In genomic region chr1:179930867-179931266, GRCh38 we compare ENCODE assay signal across 26 cellular contexts. TPM values are rescaled to one million over a fixed set of nuclear protein-coding genes. Genes with fewer than 3 reads are reported as not detected.
DNase-seq lines count a peak whose midpoint lies in the region; ATAC-seq, FAIRE-seq and TF ChIP-seq lines count a peak whose summit lies in the region.
"Had no signal": no experiment of that assay in that cellular context is flagged by ENCODE, and none has a peak within 500 bp of the region (broad histone marks: within the 10 kb centered on the region; RNA-seq: fewer than 3 reads in every experiment).

No MANE protein-coding gene starts in this region.

- CTCF ChIA-PET in A549 (lab: Yijun Ruan, JAX), result no interaction called here

- H3K27me3 ChIP-seq in astrocyte (ENCODE audit: insufficient read depth, low read length) (peaks cover 2% of the 10 kb centered on the region), Karpas-422 (ENCODE audit: low read length) (no peaks in the 10 kb centered on the region)
- H3K27me3 ChIP-seq: right atrium auricular region, transverse colon had no signal

- H3K27me3 Mint-ChIP-seq in astrocyte (ENCODE audit: low read depth, unreplicated experiment), result no peaks in the 10 kb centered on the region

- H4K20me1 ChIP-seq in astrocyte (ENCODE audit: insufficient read depth, low read length) (no peaks in the 10 kb centered on the region), Karpas-422 (ENCODE audit: insufficient read depth, low read depth, low read length) (no peaks in the 10 kb centered on the region)

- H3K79me2 ChIP-seq in astrocyte (ENCODE audit: insufficient read depth, low read length), result no peaks in the 10 kb centered on the region
- no peaks in the 10 kb centered on the region for H3K79me2 ChIP-seq in Karpas-422 (ENCODE audit: low read length)
- H3K79me2 ChIP-seq: parathyroid adenoma had no signal

- H3K27ac Mint-ChIP-seq in astrocyte (ENCODE audit: unreplicated experiment), result no peak overlapping the region
- H3K27ac Mint-ChIP-seq: activated naive CD8-positive, alpha-beta T cell treated with anti-CD3 and anti-CD28 coated beads, Interleukin-2, amount 10 ng/mL, durations not matched to agents 7 days and 5 days; H9 had no signal

- no peak for TF ChIP-seq EP300 in A549 (IDR thresholded peaks at IDR 0.05)

- no peak overlapping the region for H3K9ac ChIP-seq in astrocyte (ENCODE audit: low read length)
- H3K9ac ChIP-seq in Karpas-422 (ENCODE audit: low read length), result no peak overlapping the region
- H3K9ac ChIP-seq: parathyroid adenoma had no signal

- H3K4me2 ChIP-seq in A549, result no peak overlapping the region
- no peak overlapping the region for H3K4me2 ChIP-seq in astrocyte (ENCODE audit: low read length)
- H3K4me2 ChIP-seq in Karpas-422 (ENCODE audit: low read depth, low read length, poor library complexity, severe bottlenecking), result no peak overlapping the region

- no peaks in the 10 kb centered on the region for H3K9me3 ChIP-seq in A549
- H3K9me3 ChIP-seq in astrocyte (ENCODE audit: insufficient read depth, low read depth, low read length), result no peaks in the 10 kb centered on the region
- no peaks in the 10 kb centered on the region for H3K9me3 ChIP-seq in Karpas-422 (ENCODE audit: low read length)
- H3K9me3 ChIP-seq: right atrium auricular region, transverse colon had no signal

- H3K4me1 ChIP-seq in A549, result peaks cover 5% of the 10 kb centered on the region; the same call in 1 of the 3 replicates
- peaks cover 6% of the 10 kb centered on the region for H3K4me1 ChIP-seq in astrocyte (ENCODE audit: insufficient read depth, low read length)
- peaks cover 3% of the 10 kb centered on the region; the same call in 1 of the 2 replicates for H3K4me1 ChIP-seq in Karpas-422 (ENCODE audit: low read length)
- H3K4me1 ChIP-seq: parathyroid adenoma, right atrium auricular region had no signal

- no peak for FAIRE-seq in A549 (lab: Jason Lieb, UNC)
- FAIRE-seq in astrocyte (lab: Jason Lieb, UNC), result no peak

- H2AFZ ChIP-seq in astrocyte (ENCODE audit: low read depth, low read length), result no peak overlapping the region
- H2AFZ ChIP-seq in Karpas-422 (ENCODE audit: low read length), result no peak overlapping the region
- H2AFZ ChIP-seq: parathyroid adenoma had no signal

- H3K36me3 ChIP-seq in astrocyte (ENCODE audit: insufficient read depth, low read length), result no peaks in the 10 kb centered on the region
- no peaks in the 10 kb centered on the region for H3K36me3 ChIP-seq in Karpas-422 (ENCODE audit: insufficient read depth, low read length)
- H3K36me3 ChIP-seq: right atrium auricular region, transverse colon had no signal

- H3K36me3 Mint-ChIP-seq in astrocyte (ENCODE audit: low read depth, unreplicated experiment), result no peaks in the 10 kb centered on the region
- H3K36me3 Mint-ChIP-seq: activated naive CD8-positive, alpha-beta T cell treated with anti-CD3 and anti-CD28 coated beads, Interleukin-2, amount 10 ng/mL, durations not matched to agents 7 days and 5 days had no signal

- TF ChIP-seq RAD21 in A549 (conservative IDR thresholded peaks at IDR 0.05 in 1 of 2, IDR thresholded peaks at IDR 0.05 in 1 of 2), result no peak

- H3K9me3 Mint-ChIP-seq in astrocyte (ENCODE audit: unreplicated experiment), result no peaks in the 10 kb centered on the region
- H3K9me3 Mint-ChIP-seq: activated naive CD8-positive, alpha-beta T cell treated with anti-CD3 and anti-CD28 coated beads, Interleukin-2, amount 10 ng/mL, durations not matched to agents 7 days and 5 days; H9; neural crest cell had no signal

- TF ChIP-seq POLR2A in A549 (IDR thresholded peaks at IDR 0.05; ENCODE audit: low read length), result no peak

- H3K4me3 Mint-ChIP-seq in astrocyte (ENCODE audit: unreplicated experiment), result no peak overlapping the region
- H3K4me3 Mint-ChIP-seq: activated naive CD8-positive, alpha-beta T cell treated with anti-CD3 and anti-CD28 coated beads, Interleukin-2, amount 10 ng/mL, durations not matched to agents 7 days and 5 days; H9; neural crest cell had no signal

- H3K4me1 Mint-ChIP-seq in astrocyte (ENCODE audit: low read depth, unreplicated experiment), result peaks cover 5% of the 10 kb centered on the region
- H3K4me1 Mint-ChIP-seq: activated naive CD8-positive, alpha-beta T cell treated with anti-CD3 and anti-CD28 coated beads, Interleukin-2, amount 10 ng/mL, durations not matched to agents 7 days and 5 days; H9; neural crest cell had no signal

- 86% methylated on average over 3 of the region's 3 CpGs for WGBS in A549 (ENCODE audit: missing lambda C conversion rate)

- TF ChIP-seq CTCF in A549 (IDR thresholded peaks at IDR 0.05) (no peak), astrocyte (IDR thresholded peaks at IDR 0.05; ENCODE audit: insufficient read depth, low read depth, low read length) (no peak)

- no peak overlapping the region for H3K4me3 ChIP-seq in A549
- H3K4me3 ChIP-seq in astrocyte (ENCODE audit: insufficient read depth, low read depth, low read length), result no peak overlapping the region
- H3K4me3 ChIP-seq in Karpas-422 (ENCODE audit: low read length), result no peak overlapping the region
- H3K4me3 ChIP-seq: dorsolateral prefrontal cortex, lung, right atrium auricular region, transverse colon had no signal

- POLR2A ChIA-PET in A549 (lab: Yijun Ruan, JAX), result interaction anchor here (1.1 kb wide), 1 partner anchor 48 kb away, joined by 4 read pairs; the partner anchor contains the start of gene TOR1AIP1

- ATAC-seq in A549, result peak in 1 of 2 experiments; percentile 48; a peak in 3 of 6 replicates
- no peak for ATAC-seq in HG02938 (IDR thresholded peaks at IDR 0.05; ENCODE audit: unreplicated experiment)
- no peak for ATAC-seq in GM19351 (IDR thresholded peaks at IDR 0.05; ENCODE audit: unreplicated experiment)
- no peak for ATAC-seq in GM18520 (IDR thresholded peaks at IDR 0.05; ENCODE audit: unreplicated experiment)

- H3K9me2 ChIP-seq in Karpas-422 (replicated peaks; ENCODE audit: insufficient read depth, low read length), result no peaks in the 10 kb centered on the region

- DNase-seq in A549 (ENCODE audit: low read depth in 1 of 2, low spot score in 1 of 2) (peak; percentile 1 to 18), HuH-7 (ENCODE audit: low spot score) (peak; percentile 11), astrocyte (ENCODE audit: low read depth) (peak; percentile 15), kidney tubule cell (ENCODE audit: low spot score) (peak; percentile 9), Karpas-422 (no peak)
- DNase-seq: activated effector memory CD4-positive, alpha-beta T cell treated with anti-CD3 and anti-CD28 coated beads, Interleukin-2, amount 50 U/mL, for 16 hours; activated naive CD8-positive, alpha-beta T cell treated with anti-CD3 and anti-CD28 coated beads, Interleukin-2, amount 10 ng/mL, durations not matched to agents 7 days and 5 days; activated T-cell treated with anti-CD3 and anti-CD28 coated beads for 4 hours; dorsolateral prefrontal cortex; GDM1; H9; kidney glomerular epithelial cell; NCI-H1048; NCI-H1694 treated with DMSO at 0.1 percent for 48 hours; NCI-H2171 treated with DMSO at 0.1 percent for 48 hours; NCI-H69; stimulated activated CD4-positive, alpha-beta T cell treated with anti-CD3 and anti-CD28 coated beads, Interleukin-2, amount 100 ng/mL, for 24 hours; T-helper 2 cell; transverse colon had no signal

- H3K27ac ChIP-seq in A549, result no peak overlapping the region
- no peak overlapping the region for H3K27ac ChIP-seq in astrocyte (ENCODE audit: low read depth, low read length)
- no peak overlapping the region for H3K27ac ChIP-seq in Karpas-422 (ENCODE audit: low read length)
- H3K27ac ChIP-seq: dorsolateral prefrontal cortex, parathyroid adenoma, right atrium auricular region, transverse colon had no signal

TF ChIP-seq in A549, 52 proteins besides CTCF, POLR2A, EP300 and RAD21:
- TF ChIP-seq, protein P1, sequence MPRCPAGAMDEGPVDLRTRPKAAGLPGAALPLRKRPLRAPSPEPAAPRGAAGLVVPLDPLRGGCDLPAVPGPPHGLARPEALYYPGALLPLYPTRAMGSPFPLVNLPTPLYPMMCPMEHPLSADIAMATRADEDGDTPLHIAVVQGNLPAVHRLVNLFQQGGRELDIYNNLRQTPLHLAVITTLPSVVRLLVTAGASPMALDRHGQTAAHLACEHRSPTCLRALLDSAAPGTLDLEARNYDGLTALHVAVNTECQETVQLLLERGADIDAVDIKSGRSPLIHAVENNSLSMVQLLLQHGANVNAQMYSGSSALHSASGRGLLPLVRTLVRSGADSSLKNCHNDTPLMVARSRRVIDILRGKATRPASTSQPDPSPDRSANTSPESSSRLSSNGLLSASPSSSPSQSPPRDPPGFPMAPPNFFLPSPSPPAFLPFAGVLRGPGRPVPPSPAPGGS (IDR thresholded peaks at IDR 0.05), result no peak
- TF ChIP-seq GATA3 (IDR thresholded peaks at IDR 0.05; ENCODE audit: borderline replicate concordance), result peak; percentile 66; the same call in 1 of the 2 replicates

RNA-seq across cellular contexts. Expression of gene CEP350, which starts 23.7 kb away (rescaled TPM):
- polyA plus RNA-seq in A549 (2011; rRNA removed) (21.4 and 22.6 TPM in 2 replicates), A549 (2017; fragmentation: RNase III; extraction: RNeasy Plus Mini Kit Qiagen cat#74134 plus additional on column Dnase treatment) (6.4 to 8.1 TPM (median 6.4 TPM) in 3 replicates)
- polyA plus RNA-seq in A549 (2012; cell fraction: cytosol; rRNA removed), result 2.6 and 2.8 TPM in 2 replicates
- 3.6 and 5.6 TPM in 2 replicates for polyA plus RNA-seq in A549 (2012; cell fraction: nucleus; rRNA removed)
- polyA minus RNA-seq in A549 (2011; rRNA and poly(A)+ RNA removed), result 35.6 and 40.7 TPM in 2 replicates
- 28.8 and 29.2 TPM in 2 replicates for total RNA-seq in astrocyte
- 72.3 and 117 TPM in 2 replicates for total RNA-seq in Karpas-422 (2014; rRNA removed; shearing (Covaris generic); ENCODE audit: low replicate concordance)

RNA-seq across cellular contexts. Expression of gene TOR1AIP1, which starts 48.8 kb away (rescaled TPM):
- polyA plus RNA-seq in A549 (2011; rRNA removed) (38.4 and 44.4 TPM in 2 replicates), A549 (2017; fragmentation: RNase III; extraction: RNeasy Plus Mini Kit Qiagen cat#74134 plus additional on column Dnase treatment) (29.0 to 31.3 TPM (median 31.1 TPM) in 3 replicates)
- 11.0 and 11.5 TPM in 2 replicates for polyA plus RNA-seq in A549 (2012; cell fraction: cytosol; rRNA removed)
- 5.5 and 6.7 TPM in 2 replicates for polyA plus RNA-seq in A549 (2012; cell fraction: nucleus; rRNA removed)
- polyA minus RNA-seq in A549 (2011; rRNA and poly(A)+ RNA removed), result 16.1 and 21.6 TPM in 2 replicates
- total RNA-seq in astrocyte, result 37.4 and 39.6 TPM in 2 replicates
- 22.6 and 51.0 TPM in 2 replicates for total RNA-seq in Karpas-422 (2014; rRNA removed; shearing (Covaris generic); ENCODE audit: low replicate concordance)

RNA-seq across cellular contexts. Expression of gene TOR1AIP2, which starts 53.3 kb away (rescaled TPM):
- polyA plus RNA-seq in A549 (2011; rRNA removed), result 35.0 and 38.3 TPM in 2 replicates
- 6.4 and 7.6 TPM in 2 replicates for polyA plus RNA-seq in A549 (2012; cell fraction: cytosol; rRNA removed)
- 3.4 and 6.4 TPM in 2 replicates for polyA plus RNA-seq in A549 (2012; cell fraction: nucleus; rRNA removed)
- polyA plus RNA-seq in A549 (2017; fragmentation: RNase III; extraction: RNeasy Plus Mini Kit Qiagen cat#74134 plus additional on column Dnase treatment), result 15.3 to 17.1 TPM (median 16.2 TPM) in 3 replicates
- 79.7 and 93.7 TPM in 2 replicates for polyA minus RNA-seq in A549 (2011; rRNA and poly(A)+ RNA removed)
- 128 and 141 TPM in 2 replicates for total RNA-seq in astrocyte
- total RNA-seq in Karpas-422 (2014; rRNA removed; shearing (Covaris generic); ENCODE audit: low replicate concordance), result 39.0 and 67.3 TPM in 2 replicates
